Comparison of ENCODE assay signal across 1 cellular context in the genomic region with DNA sequence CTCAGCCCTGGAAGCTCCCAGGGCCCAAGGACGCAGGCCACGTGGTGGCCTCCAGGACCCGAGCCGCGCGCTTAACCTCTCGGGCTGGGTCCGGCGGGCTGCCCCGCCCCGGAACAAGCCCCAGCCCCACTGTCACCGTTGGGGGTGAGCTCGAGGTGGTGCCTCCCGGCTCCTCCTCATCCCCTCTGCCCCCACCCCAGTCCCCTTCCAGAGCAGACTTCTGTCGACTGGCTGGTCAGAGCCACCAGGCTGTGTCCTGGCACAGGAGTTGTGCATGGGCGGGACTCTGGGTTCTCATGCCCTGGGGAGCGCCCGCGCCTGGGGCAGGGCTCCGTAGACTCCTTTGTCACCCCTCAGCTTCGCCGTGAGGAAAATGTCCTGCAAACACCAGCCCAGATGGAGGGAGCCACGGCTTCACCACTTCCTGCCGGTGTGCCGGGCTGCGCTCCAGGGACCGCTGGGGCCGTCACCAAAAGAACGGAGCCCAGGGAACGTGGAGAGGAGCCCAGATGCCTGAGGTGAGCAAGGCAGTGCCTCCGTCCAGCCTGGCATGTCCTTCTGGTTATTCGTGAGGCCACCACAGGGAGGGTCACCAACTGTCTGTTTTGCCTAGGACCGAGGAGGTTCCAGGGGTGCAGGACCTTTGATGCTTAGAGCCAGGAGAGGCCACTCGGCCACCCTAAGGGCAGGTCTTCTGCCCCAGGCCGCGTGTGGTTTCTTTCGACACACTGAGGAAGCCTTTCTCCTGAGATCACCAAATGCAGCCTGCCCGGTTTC.
TF ChIP-seq lines count a peak whose summit lies in the region.

No MANE protein-coding gene starts in this region.

TF ChIP-seq in HepG2, 621 proteins besides CTCF, POLR2A, EP300 and RAD21 (continued from another document and continues in another):
- TF ChIP-seq, protein P1, sequence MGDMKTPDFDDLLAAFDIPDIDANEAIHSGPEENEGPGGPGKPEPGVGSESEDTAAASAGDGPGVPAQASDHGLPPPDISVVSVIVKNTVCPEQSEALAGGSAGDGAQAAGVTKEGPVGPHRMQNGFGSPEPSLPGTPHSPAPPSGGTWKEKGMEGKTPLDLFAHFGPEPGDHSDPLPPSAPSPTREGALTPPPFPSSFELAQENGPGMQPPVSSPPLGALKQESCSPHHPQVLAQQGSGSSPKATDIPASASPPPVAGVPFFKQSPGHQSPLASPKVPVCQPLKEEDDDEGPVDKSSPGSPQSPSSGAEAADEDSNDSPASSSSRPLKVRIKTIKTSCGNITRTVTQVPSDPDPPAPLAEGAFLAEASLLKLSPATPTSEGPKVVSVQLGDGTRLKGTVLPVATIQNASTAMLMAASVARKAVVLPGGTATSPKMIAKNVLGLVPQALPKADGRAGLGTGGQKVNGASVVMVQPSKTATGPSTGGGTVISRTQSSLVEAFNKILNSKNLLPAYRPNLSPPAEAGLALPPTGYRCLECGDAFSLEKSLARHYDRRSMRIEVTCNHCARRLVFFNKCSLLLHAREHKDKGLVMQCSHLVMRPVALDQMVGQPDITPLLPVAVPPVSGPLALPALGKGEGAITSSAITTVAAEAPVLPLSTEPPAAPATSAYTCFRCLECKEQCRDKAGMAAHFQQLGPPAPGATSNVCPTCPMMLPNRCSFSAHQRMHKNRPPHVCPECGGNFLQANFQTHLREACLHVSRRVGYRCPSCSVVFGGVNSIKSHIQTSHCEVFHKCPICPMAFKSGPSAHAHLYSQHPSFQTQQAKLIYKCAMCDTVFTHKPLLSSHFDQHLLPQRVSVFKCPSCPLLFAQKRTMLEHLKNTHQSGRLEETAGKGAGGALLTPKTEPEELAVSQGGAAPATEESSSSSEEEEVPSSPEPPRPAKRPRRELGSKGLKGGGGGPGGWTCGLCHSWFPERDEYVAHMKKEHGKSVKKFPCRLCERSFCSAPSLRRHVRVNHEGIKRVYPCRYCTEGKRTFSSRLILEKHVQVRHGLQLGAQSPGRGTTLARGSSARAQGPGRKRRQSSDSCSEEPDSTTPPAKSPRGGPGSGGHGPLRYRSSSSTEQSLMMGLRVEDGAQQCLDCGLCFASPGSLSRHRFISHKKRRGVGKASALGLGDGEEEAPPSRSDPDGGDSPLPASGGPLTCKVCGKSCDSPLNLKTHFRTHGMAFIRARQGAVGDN (CRISPR knock-in tag; IDR thresholded peaks at IDR 0.05): peak; percentile 98
- peak; percentile 59 for TF ChIP-seq RXRA (CRISPR knock-in tag; IDR thresholded peaks at IDR 0.05)
- TF ChIP-seq, protein P2, sequence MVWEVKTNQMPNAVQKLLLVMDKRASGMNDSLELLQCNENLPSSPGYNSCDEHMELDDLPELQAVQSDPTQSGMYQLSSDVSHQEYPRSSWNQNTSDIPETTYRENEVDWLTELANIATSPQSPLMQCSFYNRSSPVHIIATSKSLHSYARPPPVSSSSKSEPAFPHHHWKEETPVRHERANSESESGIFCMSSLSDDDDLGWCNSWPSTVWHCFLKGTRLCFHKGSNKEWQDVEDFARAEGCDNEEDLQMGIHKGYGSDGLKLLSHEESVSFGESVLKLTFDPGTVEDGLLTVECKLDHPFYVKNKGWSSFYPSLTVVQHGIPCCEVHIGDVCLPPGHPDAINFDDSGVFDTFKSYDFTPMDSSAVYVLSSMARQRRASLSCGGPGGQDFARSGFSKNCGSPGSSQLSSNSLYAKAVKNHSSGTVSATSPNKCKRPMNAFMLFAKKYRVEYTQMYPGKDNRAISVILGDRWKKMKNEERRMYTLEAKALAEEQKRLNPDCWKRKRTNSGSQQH (CRISPR knock-in tag; IDR thresholded peaks at IDR 0.05; ENCODE audit: low read depth): no peak; the same call in 1 of the 2 replicates
- TF ChIP-seq TARDBP (CRISPR knock-in tag; IDR thresholded peaks at IDR 0.05): no peak
- TF ChIP-seq ZMAT3 (CRISPR knock-in tag; conservative IDR thresholded peaks at IDR 0.05): peak; percentile 85
- peak; percentile 94 for TF ChIP-seq SAP130 (CRISPR knock-in tag; IDR thresholded peaks at IDR 0.05; ENCODE audit: low read depth)
- peak; percentile 72 for TF ChIP-seq YEATS2 (CRISPR knock-in tag; IDR thresholded peaks at IDR 0.05; ENCODE audit: borderline replicate concordance)
- TF ChIP-seq, protein P3, sequence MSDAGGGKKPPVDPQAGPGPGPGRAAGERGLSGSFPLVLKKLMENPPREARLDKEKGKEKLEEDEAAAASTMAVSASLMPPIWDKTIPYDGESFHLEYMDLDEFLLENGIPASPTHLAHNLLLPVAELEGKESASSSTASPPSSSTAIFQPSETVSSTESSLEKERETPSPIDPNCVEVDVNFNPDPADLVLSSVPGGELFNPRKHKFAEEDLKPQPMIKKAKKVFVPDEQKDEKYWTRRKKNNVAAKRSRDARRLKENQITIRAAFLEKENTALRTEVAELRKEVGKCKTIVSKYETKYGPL (CRISPR knock-in tag; IDR thresholded peaks at IDR 0.05): no peak
- no peak for TF ChIP-seq ZNF567 (CRISPR knock-in tag; IDR thresholded peaks at IDR 0.05; ENCODE audit: borderline replicate concordance)
- TF ChIP-seq RFXANK (CRISPR knock-in tag; IDR thresholded peaks at IDR 0.05): 0 out of 2 replicates have a peak, but pooled peaks have one; percentile 53
- no peak for TF ChIP-seq ZNF850 (CRISPR knock-in tag; conservative IDR thresholded peaks at IDR 0.05)
- TF ChIP-seq NR2F2 (IDR thresholded peaks at IDR 0.05; ENCODE audit: borderline replicate concordance, low read depth): no peak
- TF ChIP-seq, protein P4, sequence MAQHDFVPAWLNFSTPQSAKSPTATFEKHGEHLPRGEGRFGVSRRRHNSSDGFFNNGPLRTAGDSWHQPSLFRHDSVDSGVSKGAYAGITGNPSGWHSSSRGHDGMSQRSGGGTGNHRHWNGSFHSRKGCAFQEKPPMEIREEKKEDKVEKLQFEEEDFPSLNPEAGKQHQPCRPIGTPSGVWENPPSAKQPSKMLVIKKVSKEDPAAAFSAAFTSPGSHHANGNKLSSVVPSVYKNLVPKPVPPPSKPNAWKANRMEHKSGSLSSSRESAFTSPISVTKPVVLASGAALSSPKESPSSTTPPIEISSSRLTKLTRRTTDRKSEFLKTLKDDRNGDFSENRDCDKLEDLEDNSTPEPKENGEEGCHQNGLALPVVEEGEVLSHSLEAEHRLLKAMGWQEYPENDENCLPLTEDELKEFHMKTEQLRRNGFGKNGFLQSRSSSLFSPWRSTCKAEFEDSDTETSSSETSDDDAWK (CRISPR knock-in tag; IDR thresholded peaks at IDR 0.05): no peak
- TF ChIP-seq GABPB1 (CRISPR knock-in tag; IDR thresholded peaks at IDR 0.05): peak; percentile 84
- TF ChIP-seq, protein P5, sequence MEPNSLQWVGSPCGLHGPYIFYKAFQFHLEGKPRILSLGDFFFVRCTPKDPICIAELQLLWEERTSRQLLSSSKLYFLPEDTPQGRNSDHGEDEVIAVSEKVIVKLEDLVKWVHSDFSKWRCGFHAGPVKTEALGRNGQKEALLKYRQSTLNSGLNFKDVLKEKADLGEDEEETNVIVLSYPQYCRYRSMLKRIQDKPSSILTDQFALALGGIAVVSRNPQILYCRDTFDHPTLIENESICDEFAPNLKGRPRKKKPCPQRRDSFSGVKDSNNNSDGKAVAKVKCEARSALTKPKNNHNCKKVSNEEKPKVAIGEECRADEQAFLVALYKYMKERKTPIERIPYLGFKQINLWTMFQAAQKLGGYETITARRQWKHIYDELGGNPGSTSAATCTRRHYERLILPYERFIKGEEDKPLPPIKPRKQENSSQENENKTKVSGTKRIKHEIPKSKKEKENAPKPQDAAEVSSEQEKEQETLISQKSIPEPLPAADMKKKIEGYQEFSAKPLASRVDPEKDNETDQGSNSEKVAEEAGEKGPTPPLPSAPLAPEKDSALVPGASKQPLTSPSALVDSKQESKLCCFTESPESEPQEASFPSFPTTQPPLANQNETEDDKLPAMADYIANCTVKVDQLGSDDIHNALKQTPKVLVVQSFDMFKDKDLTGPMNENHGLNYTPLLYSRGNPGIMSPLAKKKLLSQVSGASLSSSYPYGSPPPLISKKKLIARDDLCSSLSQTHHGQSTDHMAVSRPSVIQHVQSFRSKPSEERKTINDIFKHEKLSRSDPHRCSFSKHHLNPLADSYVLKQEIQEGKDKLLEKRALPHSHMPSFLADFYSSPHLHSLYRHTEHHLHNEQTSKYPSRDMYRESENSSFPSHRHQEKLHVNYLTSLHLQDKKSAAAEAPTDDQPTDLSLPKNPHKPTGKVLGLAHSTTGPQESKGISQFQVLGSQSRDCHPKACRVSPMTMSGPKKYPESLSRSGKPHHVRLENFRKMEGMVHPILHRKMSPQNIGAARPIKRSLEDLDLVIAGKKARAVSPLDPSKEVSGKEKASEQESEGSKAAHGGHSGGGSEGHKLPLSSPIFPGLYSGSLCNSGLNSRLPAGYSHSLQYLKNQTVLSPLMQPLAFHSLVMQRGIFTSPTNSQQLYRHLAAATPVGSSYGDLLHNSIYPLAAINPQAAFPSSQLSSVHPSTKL (CRISPR knock-in tag; IDR thresholded peaks at IDR 0.05): peak; percentile 47
- peak; percentile 90 for TF ChIP-seq SP5 (CRISPR knock-in tag; IDR thresholded peaks at IDR 0.05; ENCODE audit: borderline replicate concordance, low read depth)
- TF ChIP-seq, protein P6, sequence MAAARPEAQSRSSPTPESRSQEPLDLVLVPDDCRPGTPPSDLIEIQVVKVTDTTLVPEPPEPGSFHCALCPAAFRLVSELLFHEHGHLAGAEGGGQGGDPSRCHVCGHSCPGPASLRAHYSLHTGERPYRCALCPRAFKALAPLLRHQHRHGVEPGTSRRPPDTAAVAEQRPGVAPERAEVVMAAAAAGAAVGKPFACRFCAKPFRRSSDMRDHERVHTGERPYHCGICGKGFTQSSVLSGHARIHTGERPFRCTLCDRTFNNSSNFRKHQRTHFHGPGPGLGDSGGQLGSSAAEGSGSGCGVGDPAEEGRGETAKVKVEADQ (CRISPR knock-in tag; IDR thresholded peaks at IDR 0.05; ENCODE audit: borderline replicate concordance): no peak
- TF ChIP-seq ZMYM4 (CRISPR knock-in tag; IDR thresholded peaks at IDR 0.05): 0 out of 2 replicates have a peak, but pooled peaks have one; percentile 31
- peak; percentile 63 for TF ChIP-seq ZBTB20 (CRISPR knock-in tag; IDR thresholded peaks at IDR 0.05; ENCODE audit: borderline replicate concordance, low read depth)
- TF ChIP-seq SRF (IDR thresholded peaks at IDR 0.05; ENCODE audit: low read depth, low read length): no peak
- TF ChIP-seq ZSCAN25 (CRISPR knock-in tag; IDR thresholded peaks at IDR 0.05): peak; percentile 60; the same call in 1 of the 2 replicates
- TF ChIP-seq, protein P7, sequence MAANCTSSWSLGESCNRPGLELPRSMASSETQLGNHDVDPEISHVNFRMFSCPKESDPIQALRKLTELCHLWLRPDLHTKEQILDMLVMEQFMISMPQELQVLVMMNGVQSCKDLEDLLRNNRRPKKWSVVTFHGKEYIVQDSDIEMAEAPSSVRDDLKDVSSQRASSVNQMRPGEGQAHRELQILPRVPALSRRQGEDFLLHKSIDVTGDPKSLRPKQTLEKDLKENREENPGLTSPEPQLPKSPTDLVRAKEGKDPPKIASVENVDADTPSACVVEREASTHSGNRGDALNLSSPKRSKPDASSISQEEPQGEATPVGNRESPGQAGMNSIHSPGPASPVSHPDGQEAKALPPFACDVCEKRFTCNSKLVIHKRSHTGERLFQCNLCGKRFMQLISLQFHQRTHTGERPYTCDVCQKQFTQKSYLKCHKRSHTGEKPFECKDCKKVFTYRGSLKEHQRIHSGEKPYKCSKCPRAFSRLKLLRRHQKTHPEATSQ (CRISPR knock-in tag; IDR thresholded peaks at IDR 0.05; ENCODE audit: borderline replicate concordance): no peak
- TF ChIP-seq ZNF451 (CRISPR knock-in tag; IDR thresholded peaks at IDR 0.05): 0 out of 2 replicates have a peak, but pooled peaks have one; percentile 30
- TF ChIP-seq MTF1 (CRISPR knock-in tag; IDR thresholded peaks at IDR 0.05): no peak
- TF ChIP-seq MAZ (IDR thresholded peaks at IDR 0.05; ENCODE audit: borderline replicate concordance, low read depth, low read length): no peak
- peak; percentile 73; the same call in 1 of the 2 replicates for TF ChIP-seq MAZ (CRISPR knock-in tag; IDR thresholded peaks at IDR 0.05; ENCODE audit: low read depth)
- no peak for TF ChIP-seq JARID2 (CRISPR knock-in tag; IDR thresholded peaks at IDR 0.05; ENCODE audit: insufficient replicate concordance)
- no peak for TF ChIP-seq ZNF737 (CRISPR knock-in tag; IDR thresholded peaks at IDR 0.05; ENCODE audit: borderline replicate concordance)
- TF ChIP-seq ZNF441 (CRISPR knock-in tag; IDR thresholded peaks at IDR 0.05; ENCODE audit: borderline replicate concordance): no peak
- no peak for TF ChIP-seq ZKSCAN1 (IDR thresholded peaks at IDR 0.05; ENCODE audit: low read length)
- TF ChIP-seq SRY (CRISPR knock-in tag; IDR thresholded peaks at IDR 0.05): no peak; the same call in 1 of the 2 replicates
- TF ChIP-seq, protein P8, sequence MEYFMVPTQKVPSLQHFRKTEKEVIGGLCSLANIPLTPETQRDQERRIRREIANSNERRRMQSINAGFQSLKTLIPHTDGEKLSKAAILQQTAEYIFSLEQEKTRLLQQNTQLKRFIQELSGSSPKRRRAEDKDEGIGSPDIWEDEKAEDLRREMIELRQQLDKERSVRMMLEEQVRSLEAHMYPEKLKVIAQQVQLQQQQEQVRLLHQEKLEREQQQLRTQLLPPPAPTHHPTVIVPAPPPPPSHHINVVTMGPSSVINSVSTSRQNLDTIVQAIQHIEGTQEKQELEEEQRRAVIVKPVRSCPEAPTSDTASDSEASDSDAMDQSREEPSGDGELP (IDR thresholded peaks at IDR 0.05; ENCODE audit: borderline replicate concordance, low read depth): peak; percentile 13; the same call in 1 of the 2 replicates
- TF ChIP-seq, protein P9, sequence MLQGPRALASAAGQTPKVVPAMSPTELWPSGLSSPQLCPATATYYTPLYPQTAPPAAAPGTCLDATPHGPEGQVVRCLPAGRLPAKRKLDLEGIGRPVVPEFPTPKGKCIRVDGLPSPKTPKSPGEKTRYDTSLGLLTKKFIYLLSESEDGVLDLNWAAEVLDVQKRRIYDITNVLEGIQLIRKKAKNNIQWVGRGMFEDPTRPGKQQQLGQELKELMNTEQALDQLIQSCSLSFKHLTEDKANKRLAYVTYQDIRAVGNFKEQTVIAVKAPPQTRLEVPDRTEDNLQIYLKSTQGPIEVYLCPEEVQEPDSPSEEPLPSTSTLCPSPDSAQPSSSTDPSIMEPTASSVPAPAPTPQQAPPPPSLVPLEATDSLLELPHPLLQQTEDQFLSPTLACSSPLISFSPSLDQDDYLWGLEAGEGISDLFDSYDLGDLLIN (CRISPR knock-in tag; IDR thresholded peaks at IDR 0.05; ENCODE audit: borderline replicate concordance): peak; percentile 16; the same call in 1 of the 2 replicates
- peak; percentile 35; the same call in 1 of the 2 replicates for TF ChIP-seq AHR (CRISPR knock-in tag; IDR thresholded peaks at IDR 0.05)
- TF ChIP-seq SOX13 (IDR thresholded peaks at IDR 0.05): no peak
- TF ChIP-seq SOX13 (CRISPR knock-in tag; conservative IDR thresholded peaks at IDR 0.05 in 1 of 2, IDR thresholded peaks at IDR 0.05 in 1 of 2): peak in 1 of 2 experiments; percentile 65; a peak in 1 of 4 replicates
- no peak for TF ChIP-seq SP140L (CRISPR knock-in tag; IDR thresholded peaks at IDR 0.05; ENCODE audit: borderline replicate concordance)
